17 cellular contexts compared by ENCODE assay signal in the genomic region with DNA sequence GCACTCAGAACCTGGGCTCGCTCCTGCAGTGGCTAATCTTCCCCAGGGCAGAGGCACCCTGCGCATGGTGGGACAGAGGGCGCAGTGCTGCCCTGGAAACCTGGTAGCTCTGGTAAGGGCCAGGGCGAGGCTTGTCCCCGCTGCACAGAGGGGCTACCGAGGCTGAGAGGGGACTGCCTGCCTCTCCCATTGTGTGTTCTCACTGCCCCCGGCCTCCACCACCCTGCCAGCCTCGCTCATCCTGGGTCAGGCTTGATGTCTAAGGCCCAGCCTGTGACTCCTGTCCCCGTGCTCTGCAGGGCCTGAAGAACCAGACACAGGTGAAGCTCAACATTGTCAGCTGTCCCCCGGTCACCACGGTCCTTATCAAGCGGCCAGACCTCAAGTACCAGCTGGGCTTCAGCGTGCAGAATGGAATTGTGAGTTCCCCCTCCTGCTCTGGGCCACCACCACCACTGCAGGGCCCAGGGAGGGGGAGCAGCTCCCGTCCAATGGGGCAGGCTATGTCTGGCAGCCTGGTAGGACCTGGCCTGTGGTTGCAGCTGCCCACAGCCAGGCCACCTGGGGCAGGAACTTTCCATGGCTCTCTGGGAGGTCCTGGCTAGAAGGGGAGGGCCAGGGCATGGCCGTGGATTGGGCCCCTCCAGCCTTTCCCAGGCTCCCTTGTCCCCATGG.
DNase-seq lines count a peak whose midpoint lies in the region; ATAC-seq and TF ChIP-seq lines count a peak whose summit lies in the region.
"Had no signal": no experiment of that assay in that cellular context is flagged by ENCODE, and none has a peak within 500 bp of the region (broad histone marks: within the 10 kb centered on the region; RNA-seq: fewer than 3 reads in every experiment).

No MANE protein-coding gene starts in this region.

- H3K9me3 ChIP-seq in left ventricle myocardium inferior (replicated peaks): no peaks in the 10 kb centered on the region
- no peaks in the 10 kb centered on the region for H3K9me3 ChIP-seq in HEK293 (ENCODE audit: control insufficient read depth, insufficient read depth, low read depth, low read length)
- no peaks in the 10 kb centered on the region for H3K9me3 ChIP-seq in osteoblast (ENCODE audit: low read depth, low read length)
- H3K9me3 ChIP-seq: BLaER1 had no signal

- POLR2A ChIA-PET in HEK293 (lab: Yijun Ruan, JAX): no interaction called here

- H3K4me1 ChIP-seq in left ventricle myocardium inferior (peaks cover 9% of the 10 kb centered on the region), HEK293 (ENCODE audit: control insufficient read depth, insufficient read depth, low read length) (no peaks in the 10 kb centered on the region), osteoblast (ENCODE audit: insufficient read depth, low read length) (no peaks in the 10 kb centered on the region)

- H3K27ac Mint-ChIP-seq in chondrocyte (ENCODE audit: unreplicated experiment): no peak overlapping the region
- H3K27ac Mint-ChIP-seq: CD14-positive monocyte; CD4-positive, alpha-beta memory T cell had no signal

- DNase-seq in left cardiac atrium: peak; percentile 7
- no peak for DNase-seq in left ventricle myocardium inferior
- peak; percentile 75 for DNase-seq in chondrocyte (ENCODE audit: low spot score)
- DNase-seq in osteoblast (ENCODE audit: insufficient read length, low spot score, missing footprints): peak; percentile 77
- DNase-seq in MV-4-11 (lab: John Stamatoyannopoulos, UW): no peak
- DNase-seq in activated CD8-positive, alpha-beta memory T cell treated with anti-CD3 and anti-CD28 coated beads, Interleukin-2, amount 50 U/mL, for 48 hours: no peak
- DNase-seq: 8988T; CD4-positive, alpha-beta memory T cell; DMS153; DMS79 treated with DMSO at 0.1 percent for 48 hours; GF-D8; GOT3; H7 had no signal

- H3K27me3 ChIP-seq in left ventricle myocardium inferior (ENCODE audit: low read depth) (peaks cover 61% of the 10 kb centered on the region), osteoblast (ENCODE audit: insufficient read depth, low read length) (no peaks in the 10 kb centered on the region)
- H3K27me3 ChIP-seq: BLaER1 had no signal

- H3K27ac ChIP-seq in left ventricle myocardium inferior (replicated peaks) (no peak overlapping the region), HEK293 (ENCODE audit: extremely low read depth, low read depth, low read length) (no peak overlapping the region), osteoblast (ENCODE audit: low read depth, low read length) (no peak overlapping the region)
- H3K27ac ChIP-seq: BLaER1 had no signal

- H3K9me3 Mint-ChIP-seq in chondrocyte (ENCODE audit: low read depth): no peaks in the 10 kb centered on the region
- H3K9me3 Mint-ChIP-seq: CD14-positive monocyte; CD4-positive, alpha-beta memory T cell had no signal

- H3K4me3 Mint-ChIP-seq in chondrocyte (ENCODE audit: unreplicated experiment): no peak overlapping the region
- H3K4me3 Mint-ChIP-seq: CD14-positive monocyte; CD4-positive, alpha-beta memory T cell had no signal

- peaks cover 3% of the 10 kb centered on the region for H3K4me1 Mint-ChIP-seq in chondrocyte (ENCODE audit: low read depth)
- H3K4me1 Mint-ChIP-seq: CD14-positive monocyte; CD4-positive, alpha-beta memory T cell had no signal

- no peak overlapping the region for H3K4me2 ChIP-seq in osteoblast (ENCODE audit: insufficient read depth, low read length)
- H3K4me2 ChIP-seq: BLaER1 had no signal

- H3K36me3 ChIP-seq in left ventricle myocardium inferior (no peaks in the 10 kb centered on the region), HEK293 (ENCODE audit: control insufficient read depth in 2 of 2, insufficient read depth in 1 of 2, low read length in 2 of 2) (no peaks in the 10 kb centered on the region), osteoblast (ENCODE audit: insufficient read depth, low read length) (no peaks in the 10 kb centered on the region)

- TF ChIP-seq CTCF in left ventricle myocardium inferior (IDR thresholded peaks at IDR 0.05; ENCODE audit: borderline replicate concordance) (no peak), HEK293 (tag by site-specific recombination; IDR thresholded peaks at IDR 0.05) (no peak), chondrocyte (IDR thresholded peaks at IDR 0.05) (no peak), osteoblast (IDR thresholded peaks at IDR 0.05; ENCODE audit: extremely low read depth, low read depth, low read length) (no peak)

- H3K36me3 Mint-ChIP-seq in chondrocyte (ENCODE audit: low read depth): peaks cover 6% of the 10 kb centered on the region
- H3K36me3 Mint-ChIP-seq: CD14-positive monocyte had no signal

- intact Hi-C loops in left cardiac atrium (cut with DNase I) (loop anchor here in 1 of 2 donors (10.0 kb wide), 1 partner anchor 223 kb away; a partner anchor contains a TSS), left ventricle myocardium inferior (cut with micrococcal nuclease) (no loop called here)

- no peaks in the 10 kb centered on the region for H4K20me1 ChIP-seq in osteoblast (ENCODE audit: insufficient read depth, low read length)

- no peaks in the 10 kb centered on the region for H3K27me3 Mint-ChIP-seq in chondrocyte (ENCODE audit: low read depth)
- H3K27me3 Mint-ChIP-seq: CD4-positive, alpha-beta memory T cell had no signal

- CTCF ChIA-PET in HEK293 (lab: Yijun Ruan, JAX): interaction anchor here (0.6 kb wide), 1 partner anchor 32 kb away, joined by 3 read pairs; no protein-coding TSS in a partner anchor

- no peak for ATAC-seq in left cardiac atrium
- ATAC-seq: HCT116 had no signal

- no peak overlapping the region for H3K4me3 ChIP-seq in left ventricle myocardium inferior
- H3K4me3 ChIP-seq in HEK293 (ENCODE audit: low read depth, low read length): no peak overlapping the region
- H3K4me3 ChIP-seq in osteoblast (ENCODE audit: insufficient read depth, low read length): no peak overlapping the region
- H3K4me3 ChIP-seq: BLaER1 had no signal

- H2AFZ ChIP-seq in osteoblast (ENCODE audit: low read length): no peak overlapping the region

- H3K79me2 ChIP-seq in osteoblast (ENCODE audit: insufficient read depth, low read length): no peaks in the 10 kb centered on the region

TF ChIP-seq in HEK293, 187 proteins besides CTCF, POLR2A, EP300 and RAD21:
- TF ChIP-seq ZNF701 (tag by site-specific recombination; IDR thresholded peaks at IDR 0.05) (no peak), GLIS1 (tag by site-specific recombination; IDR thresholded peaks at IDR 0.05) (0 out of 2 replicates have a peak, but pooled peaks have one; percentile 19), BCL11B (tag by site-specific recombination; IDR thresholded peaks at IDR 0.05; ENCODE audit: low read depth) (no peak)
TF ChIP-seq in HEK293: peak in this region for 1.

Comparison
In these comparisons a context has a peak if more than half of its experiments do, and no peak if none do; other contexts are left out.
1. DNase-seq: peak in left cardiac atrium (single experiment), chondrocyte (single experiment) and osteoblast (single experiment); none in left ventricle myocardium inferior (single experiment), MV-4-11 (single experiment) and activated CD8-positive, alpha-beta memory T cell treated with anti-CD3 and anti-CD28 coated beads, Interleukin-2, amount 50 U/mL, for 48 hours (single experiment).